8 cellular contexts compared by ENCODE assay signal in genomic region chr17:63446218-63446980, GRCh38.
DNase-seq lines count a peak whose midpoint lies in the region; ATAC-seq and TF ChIP-seq lines count a peak whose summit lies in the region.

Gene CYB561 (minus strand): TSS chr17:63446306. CDS start chr17:63437547, 8,759 bp downstream.

- peak; percentile 62 for ATAC-seq in GM18907 (IDR thresholded peaks at IDR 0.05; ENCODE audit: unreplicated experiment)
- ATAC-seq in HG03103 (IDR thresholded peaks at IDR 0.05; ENCODE audit: low read depth, unreplicated experiment): peak; percentile 54

- peak; percentile 39 for TF ChIP-seq CTCF in AG09319 (IDR thresholded peaks at IDR 0.05; ENCODE audit: low read depth, low read length)

- DNase-seq in AG09319 (ENCODE audit: extremely low read depth, low read depth) (peak; percentile 40), NCI-H748 (lab: John Stamatoyannopoulos, UW; ENCODE audit: unreplicated experiment) (peak; percentile 87), activated T-cell treated with anti-CD3 and anti-CD28 coated beads for 24 hours (ENCODE audit: low read depth) (peak; percentile 56), epithelial cell of prostate (ENCODE audit: low read depth, low spot score) (no peak)
- peak; percentile 15 to 69 for DNase-seq in stimulated activated CD8-positive, alpha-beta memory T cell treated with anti-CD3 and anti-CD28 coated beads, Interleukin-7, amount 100 ng/mL, for 4 hours (ENCODE audit: low read depth in 2 of 2)

- H3K9me3 ChIP-seq in muscle layer of colon (ENCODE audit: low read length): no peaks in the 10 kb centered on the region

- peak within 1 kb of the TSS; percentile 55 to 77 for H3K4me3 ChIP-seq in muscle layer of colon (ENCODE audit: low read depth in 1 of 2, low read length in 2 of 2)

- H3K27ac ChIP-seq in epithelial cell of prostate (peak within 1 kb of the TSS; percentile 72), muscle layer of colon (ENCODE audit: low read depth, low read length) (peak within 1 kb of the TSS; percentile 68)

- no peaks in the 10 kb centered on the region for H3K36me3 ChIP-seq in muscle layer of colon (ENCODE audit: insufficient read depth, low read length)

- H3K9ac ChIP-seq in muscle layer of colon (ENCODE audit: low read length): no peak within 1 kb of the TSS

- peaks cover 12% of the 10 kb centered on the region for H3K4me1 ChIP-seq in muscle layer of colon (ENCODE audit: insufficient read depth, low read length)

- no peaks in the 10 kb centered on the region for H3K27me3 ChIP-seq in muscle layer of colon (ENCODE audit: control insufficient read depth in 1 of 2, insufficient read depth in 2 of 2, low read length in 2 of 2)
